In the genomic region with DNA sequence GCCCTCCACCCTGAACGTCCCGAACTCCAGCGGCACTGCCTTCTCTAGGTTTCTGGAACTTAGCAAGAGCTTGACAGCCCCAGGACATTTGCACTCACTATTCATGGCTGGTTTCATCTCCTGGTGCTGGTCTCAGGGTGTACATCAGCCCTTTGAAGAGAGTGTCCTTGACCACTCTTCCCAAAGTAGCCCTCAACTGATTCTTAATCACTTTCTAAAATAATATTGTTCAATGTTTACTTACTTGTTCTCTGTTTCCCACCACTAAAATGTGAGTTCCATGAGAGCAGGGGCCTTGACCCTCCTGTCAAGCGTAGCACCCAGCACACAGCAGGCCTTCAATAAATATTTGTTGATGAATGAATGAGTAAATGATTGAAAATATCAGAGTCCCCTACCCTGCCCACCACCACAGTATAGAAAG, we compare ENCODE assay signal across 19 cellular contexts.
DNase-seq lines count a peak whose midpoint lies in the region; ATAC-seq and TF ChIP-seq lines count a peak whose summit lies in the region.
"Had no signal": no experiment of that assay in that cellular context is flagged by ENCODE, and none has a peak within 500 bp of the region (broad histone marks: within the 10 kb centered on the region; RNA-seq: fewer than 3 reads in every experiment).

No MANE protein-coding gene starts in this region.

- no peaks in the 10 kb centered on the region for H3K27me3 ChIP-seq in trophoblast cell (ENCODE audit: insufficient read depth, low read length)
- H3K27me3 ChIP-seq: BLaER1 treated with 17β-estradiol and CSF1 and Interleukin-3, amounts not matched to agents 10 nM and 100 nM had no signal

- ATAC-seq in sciatic nerve = peak; percentile 7
- ATAC-seq: CD8-positive, alpha-beta T cell had no signal

- H2BK5ac ChIP-seq in trophoblast cell (ENCODE audit: low read depth, low read length, poor library complexity) = no peak overlapping the region

- no peak overlapping the region for H3K23ac ChIP-seq in trophoblast cell (ENCODE audit: low read length)

- intact Hi-C loops in dendritic cell treated with granulocyte-macrophage colony-stimulating factor and Interleukin-4, amounts not matched to agents 40 ng/mL and 50 ng/mL, for 4 days (cut with micrococcal nuclease) = loop anchor here (10.0 kb wide), 1 partner anchor 53 kb away; no protein-coding TSS in a partner anchor
- intact Hi-C loops in sciatic nerve (cut with DNase I) = no loop called here

- no peaks in the 10 kb centered on the region for H3K36me3 ChIP-seq in HEK293 (ENCODE audit: control insufficient read depth in 2 of 2, insufficient read depth in 1 of 2, low read length in 2 of 2)
- H3K36me3 ChIP-seq in trophoblast cell (ENCODE audit: control insufficient read depth in 1 of 2, insufficient read depth in 2 of 2, low read length in 2 of 2) = no peaks in the 10 kb centered on the region
- H3K36me3 ChIP-seq: BLaER1 treated with 17β-estradiol and CSF1 and Interleukin-3, amounts not matched to agents 10 nM and 100 nM had no signal

- H3K4me2 ChIP-seq in trophoblast cell (ENCODE audit: low read length) = no peak overlapping the region
- H3K4me2 ChIP-seq: BLaER1 treated with 17β-estradiol and CSF1 and Interleukin-3, amounts not matched to agents 10 nM and 100 nM had no signal

- peaks cover 40% of the 10 kb centered on the region for H3K4me1 Mint-ChIP-seq in dendritic cell treated with granulocyte-macrophage colony-stimulating factor and Interleukin-4, amounts not matched to agents 40 ng/mL and 50 ng/mL, for 4 days (ENCODE audit: low read depth)
- H3K4me1 Mint-ChIP-seq in HFFc6 (ENCODE audit: low read depth) = no peaks in the 10 kb centered on the region
- H3K4me1 Mint-ChIP-seq: B cell had no signal

- H3K4me1 ChIP-seq in HEK293 (ENCODE audit: control insufficient read depth, insufficient read depth, low read length) (peaks cover 3% of the 10 kb centered on the region; the same call in 1 of the 2 replicates), trophoblast cell (ENCODE audit: control insufficient read depth in 1 of 2, insufficient read depth in 2 of 2, low read length in 2 of 2) (peaks cover 9 to 12% of the 10 kb centered on the region in 2 experiments)
- H3K4me1 ChIP-seq: Caco-2 had no signal

- H3K4me3 Mint-ChIP-seq in dendritic cell treated with granulocyte-macrophage colony-stimulating factor and Interleukin-4, amounts not matched to agents 40 ng/mL and 50 ng/mL, for 4 days = no peak overlapping the region
- no peak overlapping the region for H3K4me3 Mint-ChIP-seq in HFFc6
- H3K4me3 Mint-ChIP-seq: B cell; CD4-positive, alpha-beta T cell; CD8-positive, alpha-beta T cell had no signal

- H3K18ac ChIP-seq in trophoblast cell (ENCODE audit: low read length) = no peak overlapping the region

- H3K4me3 ChIP-seq in HEK293 (ENCODE audit: low read depth, low read length) = no peak overlapping the region
- no peak overlapping the region for H3K4me3 ChIP-seq in trophoblast cell (ENCODE audit: low read depth, low read length)
- H3K4me3 ChIP-seq: BLaER1 treated with 17β-estradiol and CSF1 and Interleukin-3, amounts not matched to agents 10 nM and 100 nM had no signal

- H2AK5ac ChIP-seq in trophoblast cell (ENCODE audit: low read length) = no peak overlapping the region

- POLR2A ChIA-PET in HEK293 (lab: Yijun Ruan, JAX) = interaction anchor here (1.2 kb wide), 1 partner anchor 9 kb away, joined by 3 read pairs; no protein-coding TSS in a partner anchor

- no peak overlapping the region for H2BK12ac ChIP-seq in trophoblast cell (ENCODE audit: low read length)

- H3K9me3 ChIP-seq in HEK293 (ENCODE audit: control insufficient read depth, insufficient read depth, low read depth, low read length) (no peaks in the 10 kb centered on the region), trophoblast cell (ENCODE audit: insufficient read depth, low read depth, low read length) (no peaks in the 10 kb centered on the region)
- H3K9me3 ChIP-seq: BLaER1 treated with 17β-estradiol and CSF1 and Interleukin-3, amounts not matched to agents 10 nM and 100 nM; Caco-2 had no signal

- no peak for TF ChIP-seq CTCF in HEK293 (tag by site-specific recombination; IDR thresholded peaks at IDR 0.05)
- TF ChIP-seq CTCF in HFFc6 (IDR thresholded peaks at IDR 0.05) = no peak

- no CpG with 5 or more reads among the region's 4 CpGs for WGBS in trophoblast cell (ENCODE audit: extremely low coverage, insufficient coverage, insufficient read length)

- no peaks in the 10 kb centered on the region for H3K27me3 Mint-ChIP-seq in dendritic cell treated with granulocyte-macrophage colony-stimulating factor and Interleukin-4, amounts not matched to agents 40 ng/mL and 50 ng/mL, for 4 days
- H3K27me3 Mint-ChIP-seq in HFFc6 (ENCODE audit: insufficient read depth) = no peaks in the 10 kb centered on the region
- H3K27me3 Mint-ChIP-seq: CD4-positive, alpha-beta T cell had no signal

- H3K79me2 ChIP-seq in trophoblast cell (ENCODE audit: control insufficient read depth, insufficient read depth, low read length, poor library complexity) = no peaks in the 10 kb centered on the region

- no peak for DNase-seq in trophoblast cell
- DNase-seq in sciatic nerve (ENCODE audit: low spot score) = no peak
- no peak for DNase-seq in HFFc6
- DNase-seq in anterior cingulate cortex (lab: John Stamatoyannopoulos, UW) = no peak
- no peak for DNase-seq in NCI-H226
- DNase-seq in ACHN = no peak
- DNase-seq: 8988T; AML-193; Caco-2; Calu3; CD4-positive, alpha-beta T cell; CD8-positive, alpha-beta T cell; DMS79 treated with DMSO at 0.1 percent for 48 hours; GF-D8 had no signal

- CTCF ChIA-PET in HEK293 (lab: Yijun Ruan, JAX) = interaction anchor here (1.4 kb wide), 1 partner anchor 263 kb away, joined by 6 read pairs; the partner anchor contains the start of gene RHOU

- H4K12ac ChIP-seq in trophoblast cell (ENCODE audit: low read depth, low read length) = no peak overlapping the region

- H4K91ac ChIP-seq in trophoblast cell (ENCODE audit: low read depth, low read length) = peak overlapping the region; percentile 50

- no peak overlapping the region for H3K4ac ChIP-seq in trophoblast cell (ENCODE audit: low read depth, low read length)

- H3K14ac ChIP-seq in trophoblast cell (ENCODE audit: low read length) = no peak overlapping the region

- H3K27ac ChIP-seq in HEK293 (ENCODE audit: extremely low read depth, low read depth, low read length) (no peak overlapping the region), trophoblast cell (ENCODE audit: low read depth, low read length) (no peak overlapping the region)
- H3K27ac ChIP-seq: BLaER1 treated with 17β-estradiol and CSF1 and Interleukin-3, amounts not matched to agents 10 nM and 100 nM; C4-2B had no signal

- H2AFZ ChIP-seq in trophoblast cell (ENCODE audit: insufficient read depth, low read length, poor library complexity) = no peak overlapping the region

- H4K8ac ChIP-seq in trophoblast cell (ENCODE audit: low read depth, low read length) = no peak overlapping the region

- H3K9me3 Mint-ChIP-seq in dendritic cell treated with granulocyte-macrophage colony-stimulating factor and Interleukin-4, amounts not matched to agents 40 ng/mL and 50 ng/mL, for 4 days = no peaks in the 10 kb centered on the region
- H3K9me3 Mint-ChIP-seq in HFFc6 = peaks cover 38% of the 10 kb centered on the region
- H3K9me3 Mint-ChIP-seq: CD4-positive, alpha-beta T cell; CD8-positive, alpha-beta T cell had no signal

- no peaks in the 10 kb centered on the region for H3K36me3 Mint-ChIP-seq in dendritic cell treated with granulocyte-macrophage colony-stimulating factor and Interleukin-4, amounts not matched to agents 40 ng/mL and 50 ng/mL, for 4 days (ENCODE audit: low read depth)
- H3K36me3 Mint-ChIP-seq in HFFc6 (ENCODE audit: low read depth) = no peaks in the 10 kb centered on the region
- H3K36me3 Mint-ChIP-seq: CD8-positive, alpha-beta T cell had no signal

- peaks cover 9% of the 10 kb centered on the region for H3K79me1 ChIP-seq in trophoblast cell (ENCODE audit: low read length)

- H2BK120ac ChIP-seq in trophoblast cell (ENCODE audit: insufficient read depth, low read length, poor library complexity) = peak overlapping the region; percentile 78

- H3K27ac Mint-ChIP-seq in dendritic cell treated with granulocyte-macrophage colony-stimulating factor and Interleukin-4, amounts not matched to agents 40 ng/mL and 50 ng/mL, for 4 days = peak overlapping the region; percentile 39
- no peak overlapping the region for H3K27ac Mint-ChIP-seq in HFFc6
- H3K27ac Mint-ChIP-seq: B cell; CD4-positive, alpha-beta T cell; CD8-positive, alpha-beta T cell had no signal

- in situ Hi-C loops in ACHN (cut with HindIII; ENCODE audit: low pct_ligation_motif_present, low pct_unique_long_range_greater_than_20kb, low sequenced_read_pairs) = no loop called here

- H3K9ac ChIP-seq in trophoblast cell (ENCODE audit: low read length) = no peak overlapping the region
- H3K9ac ChIP-seq: BLaER1 treated with 17β-estradiol and CSF1 and Interleukin-3, amounts not matched to agents 10 nM and 100 nM had no signal

TF ChIP-seq in HEK293, 187 proteins besides CTCF, POLR2A, EP300 and RAD21 (continues in another document):
- no peak for TF ChIP-seq SCRT1 (tag by site-specific recombination; IDR thresholded peaks at IDR 0.05; ENCODE audit: borderline replicate concordance)
- no peak for TF ChIP-seq REST (tag by site-specific recombination; IDR thresholded peaks at IDR 0.05)
- TF ChIP-seq ZNF433 (tag by site-specific recombination; IDR thresholded peaks at IDR 0.05; ENCODE audit: low read depth) = no peak
- no peak for TF ChIP-seq KLF16 (tag by site-specific recombination; IDR thresholded peaks at IDR 0.05)
